Comparison of ENCODE assay signal across 8 cellular contexts in genomic region chr13:32045963-32046785, GRCh38. TPM values are rescaled to one million over a fixed set of nuclear protein-coding genes. Genes with fewer than 3 reads are reported as not detected.
A peak's percentile ranks its signal among the peaks of the same experiment; 100 is the strongest.
DNase-seq lines count a peak whose midpoint lies in the region; ATAC-seq, FAIRE-seq and TF ChIP-seq lines count a peak whose summit lies in the region.

No MANE protein-coding gene starts in this region.

- no TSS peak for BruUV-seq in Calu3 (replicated peaks; lab: Mats Ljungman, UMichigan)

- H3K27ac ChIP-seq in vagina (peak overlapping the region; percentile 56), esophagus squamous epithelium (peak overlapping the region in 1 of 4 donors; percentile 15)

- no peak overlapping the region for H3K4me3 Mint-ChIP-seq in Calu3 (ENCODE audit: low read depth, unreplicated experiment)
- H3K4me3 Mint-ChIP-seq in activated naive CD8-positive, alpha-beta T cell treated with anti-CD3 and anti-CD28 coated beads, Interleukin-2, amount 10 ng/mL, durations not matched to agents 7 days and 5 days, result peak overlapping the region; percentile 2

- CTCF ChIA-PET in Calu3 (lab: Charles Lee), result no interaction called here

- no peaks in the 10 kb centered on the region for H3K36me3 Mint-ChIP-seq in Calu3 (ENCODE audit: insufficient read depth, unreplicated experiment)
- peaks cover 9% of the 10 kb centered on the region for H3K36me3 Mint-ChIP-seq in activated naive CD8-positive, alpha-beta T cell treated with anti-CD3 and anti-CD28 coated beads, Interleukin-2, amount 10 ng/mL, durations not matched to agents 7 days and 5 days

- no peaks in the 10 kb centered on the region for H3K27me3 Mint-ChIP-seq in Calu3 (ENCODE audit: unreplicated experiment)
- H3K27me3 Mint-ChIP-seq in activated naive CD8-positive, alpha-beta T cell treated with anti-CD3 and anti-CD28 coated beads, Interleukin-2, amount 10 ng/mL, durations not matched to agents 7 days and 5 days, result no peaks in the 10 kb centered on the region

- TF ChIP-seq CTCF in Calu3 (IDR thresholded peaks at IDR 0.05; ENCODE audit: unreplicated experiment) (no peak), vagina (IDR thresholded peaks at IDR 0.05) (no peak), esophagus squamous epithelium (IDR thresholded peaks at IDR 0.05) (no peak)

- FAIRE-seq in islet of Langerhans (lab: Jason Lieb, UNC), result peak; percentile 94

- POLR2A ChIA-PET in activated naive CD8-positive, alpha-beta T cell treated with anti-CD3 and anti-CD28 coated beads, Interleukin-2, amount 10 ng/mL, durations not matched to agents 7 days and 5 days (lab: Charles Lee), result no interaction called here

- H3K27ac Mint-ChIP-seq in Calu3 (ENCODE audit: unreplicated experiment), result peak overlapping the region; percentile 61
- H3K27ac Mint-ChIP-seq in activated naive CD8-positive, alpha-beta T cell treated with anti-CD3 and anti-CD28 coated beads, Interleukin-2, amount 10 ng/mL, durations not matched to agents 7 days and 5 days, result peak overlapping the region; percentile 65

- H3K4me1 ChIP-seq in vagina (peaks cover 13% of the 10 kb centered on the region), esophagus squamous epithelium (peaks cover 0 to 7% (median 0%) of the 10 kb centered on the region in 3 donors)

- H3K36me3 ChIP-seq in vagina (no peaks in the 10 kb centered on the region), esophagus squamous epithelium (no peaks in the 10 kb centered on the region)

- no peak for TF ChIP-seq POLR2A in vagina (IDR thresholded peaks at IDR 0.05)
- TF ChIP-seq POLR2A in esophagus squamous epithelium (IDR thresholded peaks at IDR 0.05), result no peak

- H3K4me1 Mint-ChIP-seq in Calu3 (ENCODE audit: low read depth, unreplicated experiment), result peaks cover 17% of the 10 kb centered on the region
- peaks cover 31% of the 10 kb centered on the region for H3K4me1 Mint-ChIP-seq in activated naive CD8-positive, alpha-beta T cell treated with anti-CD3 and anti-CD28 coated beads, Interleukin-2, amount 10 ng/mL, durations not matched to agents 7 days and 5 days

- intact Hi-C loops in Calu3 (cut with micrococcal nuclease; ENCODE audit: unreplicated experiment) (no loop called here), vagina (cut with DNase I) (no loop called here), esophagus squamous epithelium (cut with DNase I) (no loop called here)

- 48 to 70% methylated on average over 4 of the region's 4 CpGs for WGBS in esophagus squamous epithelium, 2 donors

- no peaks in the 10 kb centered on the region for H3K9me3 Mint-ChIP-seq in Calu3 (ENCODE audit: low read depth, unreplicated experiment)
- H3K9me3 Mint-ChIP-seq in activated naive CD8-positive, alpha-beta T cell treated with anti-CD3 and anti-CD28 coated beads, Interleukin-2, amount 10 ng/mL, durations not matched to agents 7 days and 5 days, result peaks cover 11% of the 10 kb centered on the region

- H3K4me3 ChIP-seq in vagina, result no peak overlapping the region
- H3K4me3 ChIP-seq in esophagus squamous epithelium, result no peak overlapping the region

- H3K27me3 ChIP-seq in vagina, result no peaks in the 10 kb centered on the region
- no peaks in the 10 kb centered on the region for H3K27me3 ChIP-seq in esophagus squamous epithelium

- peak; percentile 18 for DNase-seq in Calu3
- peak; percentile 81 for DNase-seq in NAMALWA (ENCODE audit: low spot score)
- DNase-seq in activated naive CD8-positive, alpha-beta T cell treated with anti-CD3 and anti-CD28 coated beads, Interleukin-2, amount 10 ng/mL, durations not matched to agents 7 days and 5 days, result no peak
- DNase-seq in vagina (ENCODE audit: extremely low spot score in 2 of 2), result no peak
- no peak for DNase-seq in activated CD8-positive, alpha-beta memory T cell treated with anti-CD3 and anti-CD28 coated beads, Interleukin-2, amount 50 U/mL, for 4 hours
- no peak for DNase-seq in T1000 (lab: John Stamatoyannopoulos, UW)
- DNase-seq in esophagus squamous epithelium (lab: John Stamatoyannopoulos, UW), result no peak

- H3K9me3 ChIP-seq in vagina (no peaks in the 10 kb centered on the region), esophagus squamous epithelium (no peaks in the 10 kb centered on the region)

- peak; percentile 76 for ATAC-seq in activated naive CD8-positive, alpha-beta T cell treated with anti-CD3 and anti-CD28 coated beads, Interleukin-2, amount 10 ng/mL, durations not matched to agents 7 days and 5 days (ENCODE audit: low read depth)

RNA-seq across cellular contexts. Expression of gene FRY, which starts 14.6 kb away (rescaled TPM):
- 3.2 and 6.2 TPM in 2 replicates for total RNA-seq in Calu3 (2022)
- 1 to 10 TPM; 1.4 to 3.2 TPM for total RNA-seq in activated naive CD8-positive, alpha-beta T cell treated with anti-CD3 and anti-CD28 coated beads, Interleukin-2, amount 10 ng/mL, durations not matched to agents 7 days and 5 days
- 11.0 TPM for total RNA-seq in vagina
- total RNA-seq in esophagus squamous epithelium, result 10 to 100 TPM in 3 of 4 donors, 1 to 10 TPM in 1; 5.8 to 17.4 (median 12.0) TPM

Comparison
In these comparisons a context has a peak if more than half of its experiments do, and no peak if none do; other contexts are left out.
1. DNase-seq: peak in Calu3 (single experiment) and NAMALWA (single experiment); none in activated naive CD8-positive, alpha-beta T cell treated with anti-CD3 and anti-CD28 coated beads, Interleukin-2, amount 10 ng/mL, durations not matched to agents 7 days and 5 days (single experiment), vagina (0 of 2), activated CD8-positive, alpha-beta memory T cell treated with anti-CD3 and anti-CD28 coated beads, Interleukin-2, amount 50 U/mL, for 4 hours (single experiment), T1000 (single experiment) and esophagus squamous epithelium (single experiment).